2 cellular contexts compared by ENCODE assay signal in the genomic region with DNA sequence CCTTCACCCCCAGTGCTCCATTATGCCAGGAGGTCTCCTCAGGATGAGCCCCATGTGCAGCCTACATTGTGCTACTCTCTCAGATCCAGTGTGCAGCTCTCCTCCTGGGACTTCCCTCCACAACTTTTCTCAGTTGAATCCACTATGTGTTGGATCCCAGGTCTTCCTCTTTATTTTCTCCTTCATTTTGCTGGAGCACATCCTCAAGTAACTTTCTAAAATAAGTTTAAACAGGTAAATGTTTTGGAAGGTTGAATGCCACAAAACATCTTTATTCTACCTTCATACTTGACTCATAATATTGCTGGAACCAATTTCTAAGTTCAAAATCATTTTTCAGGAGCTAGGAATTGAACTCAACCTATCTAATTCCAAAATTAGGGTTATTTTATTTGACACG.
A peak's percentile ranks its signal among the peaks of the same experiment; 100 is the strongest.
TF ChIP-seq lines count a peak whose summit lies in the region.

No MANE protein-coding gene starts in this region.

TF ChIP-seq in HEK293, 187 proteins besides CTCF, POLR2A, EP300 and RAD21:
- TF ChIP-seq, protein P1, sequence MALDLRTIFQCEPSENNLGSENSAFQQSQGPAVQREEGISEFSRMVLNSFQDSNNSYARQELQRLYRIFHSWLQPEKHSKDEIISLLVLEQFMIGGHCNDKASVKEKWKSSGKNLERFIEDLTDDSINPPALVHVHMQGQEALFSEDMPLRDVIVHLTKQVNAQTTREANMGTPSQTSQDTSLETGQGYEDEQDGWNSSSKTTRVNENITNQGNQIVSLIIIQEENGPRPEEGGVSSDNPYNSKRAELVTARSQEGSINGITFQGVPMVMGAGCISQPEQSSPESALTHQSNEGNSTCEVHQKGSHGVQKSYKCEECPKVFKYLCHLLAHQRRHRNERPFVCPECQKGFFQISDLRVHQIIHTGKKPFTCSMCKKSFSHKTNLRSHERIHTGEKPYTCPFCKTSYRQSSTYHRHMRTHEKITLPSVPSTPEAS (tag by site-specific recombination; IDR thresholded peaks at IDR 0.05): no peak
- TF ChIP-seq ZNF624 (tag by site-specific recombination; IDR thresholded peaks at IDR 0.05): peak; percentile 97
- peak; percentile 79 for TF ChIP-seq SETDB1 (IDR thresholded peaks at IDR 0.05; ENCODE audit: insufficient read length, low read length)

TF ChIP-seq in H1, 55 proteins besides CTCF, POLR2A, EP300 and RAD21:
- TF ChIP-seq CHD7 (IDR thresholded peaks at IDR 0.05; ENCODE audit: insufficient replicate concordance, low read length) (no peak), SUZ12 (IDR thresholded peaks at IDR 0.05; ENCODE audit: low read length) (no peak), KDM4A (IDR thresholded peaks at IDR 0.05; ENCODE audit: low read depth, low read length, severe bottlenecking) (no peak), KDM1A (IDR thresholded peaks at IDR 0.05; ENCODE audit: borderline replicate concordance, low read length) (0 out of 2 replicates have a peak, but pooled peaks have one; percentile 33)
